8 cellular contexts compared by ENCODE assay signal in genomic region chr3:150545419-150546225, GRCh38. TPM values are rescaled to one million over a fixed set of nuclear protein-coding genes. Genes with fewer than 3 reads are reported as not detected.
DNase-seq lines count a peak whose midpoint lies in the region; ATAC-seq and TF ChIP-seq lines count a peak whose summit lies in the region.

No MANE protein-coding gene starts in this region.

- H3K4me1 ChIP-seq in PC-9 (replicated peaks; ENCODE audit: insufficient read depth): peaks cover 27% of the 10 kb centered on the region
- H3K4me1 ChIP-seq in gastrocnemius medialis: peaks cover 32 to 38% of the 10 kb centered on the region in 2 donors

- H3K9me3 ChIP-seq in PC-9 (ENCODE audit: insufficient read depth, low read depth): no peaks in the 10 kb centered on the region
- no peaks in the 10 kb centered on the region for H3K9me3 ChIP-seq in gastrocnemius medialis

- POLR2A ChIA-PET in PC-9 (lab: Charles Lee; ENCODE audit: unreplicated experiment): interaction anchor here (0.6 to 0.7 kb wide), 3 partner anchors 57 to 569 kb away, joined by 3 to 5 read pairs (median 3); no protein-coding TSS in a partner anchor

- TSS peak; percentile 59 for BruUV-seq in PC-9 (replicated peaks; lab: Mats Ljungman, UMichigan)

- TF ChIP-seq CTCF in GM12865 (IDR thresholded peaks at IDR 0.05; ENCODE audit: insufficient read depth, low read depth, low read length, missing control alignments) (no peak), PC-9 (conservative IDR thresholded peaks at IDR 0.05) (no peak), gastrocnemius medialis (IDR thresholded peaks at IDR 0.05 in 4 of 5, conservative IDR thresholded peaks at IDR 0.05 in 1 of 5) (no peak)

- H3K79me2 ChIP-seq in PC-9 (ENCODE audit: low read depth): peaks cover 91% of the 10 kb centered on the region

- intact Hi-C loops in PC-9 (cut with micrococcal nuclease; ENCODE audit: unreplicated experiment) (loop anchor here (1.0 to 5.0 kb wide), 7 partner anchors 54 to 576 kb away; partner anchors contain the start of genes ERICH6, SIAH2 and TSC22D2), gastrocnemius medialis (cut with DNase I; ENCODE audit: low total_unique reads) (loop anchor here (1.0 to 10.0 kb wide), 8 partner anchors 58 to 733 kb away; partner anchors contain the start of genes ERICH6, PFN2, RNF13 and SELENOT)

- no peak for TF ChIP-seq POLR2A in gastrocnemius medialis (IDR thresholded peaks at IDR 0.05)

- H3K27ac ChIP-seq in PC-9 (peak overlapping the region; percentile 93), gastrocnemius medialis (peak overlapping the region; percentile 94 to 100 (median 98))

- H3K4me3 ChIP-seq in GM12865 (ENCODE audit: low read depth, low read length) (peak overlapping the region; percentile 92), PC-9 (peak overlapping the region; percentile 82), gastrocnemius medialis (peak overlapping the region; percentile 79 to 98 (median 94))

- 0 out of 2 replicates have a peak, but pooled peaks cover 13% of the 10 kb centered on the region for H4K20me1 ChIP-seq in PC-9 (ENCODE audit: insufficient read depth)

- peaks cover 27% of the 10 kb centered on the region for H3K36me3 ChIP-seq in PC-9 (ENCODE audit: low read depth)
- H3K36me3 ChIP-seq in gastrocnemius medialis: peaks cover 0 to 23% of the 10 kb centered on the region in 2 donors

- CTCF ChIA-PET in PC-9 (lab: Charles Lee): no interaction called here

- peak overlapping the region; percentile 78 for H2AFZ ChIP-seq in PC-9

- H3K4me2 ChIP-seq in PC-9: peak overlapping the region; percentile 87

- H3K27me3 ChIP-seq in PC-9 (ENCODE audit: insufficient read depth, low read depth) (no peaks in the 10 kb centered on the region), gastrocnemius medialis (no peaks in the 10 kb centered on the region)

- peaks cover 31% of the 10 kb centered on the region for H3F3A ChIP-seq in PC-9 (ENCODE audit: insufficient read depth, low read depth)

- in situ Hi-C loops in gastrocnemius medialis (cut with MboI; ENCODE audit: low sequenced_read_pairs in 4 of 4): loop anchor here in 2 of 4 donors (5.0 to 10.0 kb wide), 2 partner anchors 57 to 59 kb away; partner anchors contain the start of gene SELENOT (in 2 of the 2)

- peak; percentile 16 for ATAC-seq in HG02840 (IDR thresholded peaks at IDR 0.05; ENCODE audit: low FRiP score, unreplicated experiment)
- peak; percentile 30 to 37 for ATAC-seq in gastrocnemius medialis

- H3K9me2 ChIP-seq in PC-9 (ENCODE audit: insufficient read depth): no peaks in the 10 kb centered on the region

- DNase-seq in GM12865 (ENCODE audit: low read depth): peak; percentile 35
- DNase-seq in PC-9: peak in 1 of 2 experiments; percentile 23
- peak in 34 of 56 donors; percentile 1 to 75 (median 51) for DNase-seq in amygdala (lab: John Stamatoyannopoulos, UW)
- DNase-seq in hippocampal formation (lab: John Stamatoyannopoulos, UW): peak; percentile 26 to 61
- peak in 1 of 2 donors; percentile 11 for DNase-seq in gastrocnemius medialis
- DNase-seq in NCI-H1048 (lab: John Stamatoyannopoulos, UW): no peak
- DNase-seq in COLO668 (lab: John Stamatoyannopoulos, UW; ENCODE audit: unreplicated experiment): no peak

RNA-seq across cellular contexts. Expression of gene SERP1, which starts 0.7 kb away (rescaled TPM):
- 106 and 113 TPM in 2 replicates for total RNA-seq in PC-9 (2021)
- total RNA-seq in gastrocnemius medialis: 10 to 100 TPM; 25.3 to 52.7 (median 36.3) TPM

RNA-seq across cellular contexts. Expression of gene EIF2A, which starts 1.0 kb away (rescaled TPM):
- 96.4 and 102 TPM in 2 replicates for total RNA-seq in PC-9 (2021)
- total RNA-seq in gastrocnemius medialis: 100 to 1,000 TPM; 150 to 168 (median 163) TPM

RNA-seq across cellular contexts. Expression of gene SELENOT, which starts 57.5 kb away (rescaled TPM):
- total RNA-seq in PC-9 (2021) (59.5 and 84.1 TPM in 2 replicates), gastrocnemius medialis (10 to 100 TPM; 69.6 to 83.1 (median 76.2) TPM)

Comparison
In these comparisons a context has a peak if more than half of its experiments do, and no peak if none do; other contexts are left out.
1. DNase-seq: peak in GM12865 (single experiment), amygdala (34 of 56) and hippocampal formation (2 of 2); none in NCI-H1048 (single experiment) and COLO668 (single experiment).
2. Peak in every context shown above with its lines, with median percentiles within 50 percentile points of each other: H3K4me3 ChIP-seq.